In genomic region chr7:26007510-26007909, GRCh38 we compare ENCODE assay signal across 14 cellular contexts.
DNase-seq lines count a peak whose midpoint lies in the region; ATAC-seq and TF ChIP-seq lines count a peak whose summit lies in the region.
"Had no signal": no experiment of that assay in that cellular context is flagged by ENCODE, and none has a peak within 500 bp of the region (broad histone marks: within the 10 kb centered on the region; RNA-seq: fewer than 3 reads in every experiment).

No MANE protein-coding gene starts in this region.

- H3K9me3 Mint-ChIP-seq in progenitor cell of endocrine pancreas (ENCODE audit: low read depth) = peaks cover 4% of the 10 kb centered on the region
- H3K9me3 Mint-ChIP-seq: CD8-positive, alpha-beta memory T cell; IgD-negative memory B cell had no signal

- peaks cover 30% of the 10 kb centered on the region for H3K4me1 Mint-ChIP-seq in progenitor cell of endocrine pancreas (ENCODE audit: low read depth)

- intact Hi-C loops in heart right ventricle (cut with DNase I) (no loop called here), body of pancreas (cut with DNase I) (no loop called here)

- H3K4me3 ChIP-seq in cardiac muscle cell (no peak overlapping the region), heart right ventricle (no peak overlapping the region), body of pancreas (no peak overlapping the region)
- H3K4me3 ChIP-seq: BLaER1 had no signal

- TF ChIP-seq CTCF in cardiac muscle cell (IDR thresholded peaks at IDR 0.05; ENCODE audit: low read depth, low read length) = no peak
- TF ChIP-seq CTCF in heart right ventricle (IDR thresholded peaks at IDR 0.05) = no peak
- TF ChIP-seq CTCF in body of pancreas (IDR thresholded peaks at IDR 0.05) = peak in 1 of 7 experiments; percentile 6
- no peak for TF ChIP-seq CTCF in progenitor cell of endocrine pancreas (IDR thresholded peaks at IDR 0.05; ENCODE audit: unreplicated experiment)

- H3K27ac ChIP-seq in cardiac muscle cell (peak overlapping the region; percentile 31), heart right ventricle (no peak overlapping the region), body of pancreas (peak overlapping the region; percentile 90 to 92 (median 91))
- H3K27ac ChIP-seq: BLaER1 had no signal

- ATAC-seq in heart right ventricle (no peak), body of pancreas (peak; percentile 80), GM19467 (IDR thresholded peaks at IDR 0.05; ENCODE audit: unreplicated experiment) (no peak)

- H3K4me1 ChIP-seq in cardiac muscle cell (ENCODE audit: low read depth) (peaks cover 30% of the 10 kb centered on the region), heart right ventricle (no peaks in the 10 kb centered on the region), body of pancreas (peaks cover 63% of the 10 kb centered on the region)

- H3K27ac Mint-ChIP-seq in progenitor cell of endocrine pancreas = peak overlapping the region; percentile 29
- H3K27ac Mint-ChIP-seq: CD8-positive, alpha-beta memory T cell; H9; IgD-negative memory B cell had no signal

- peak; percentile 9 to 63 for DNase-seq in cardiac muscle cell (ENCODE audit: low read depth in 1 of 2, low spot score in 1 of 2)
- DNase-seq in heart right ventricle = no peak
- DNase-seq in body of pancreas = peak; percentile 67 to 91 (median 78)
- no peak for DNase-seq in progenitor cell of endocrine pancreas (ENCODE audit: low spot score, unreplicated experiment)
- no peak for DNase-seq in hepatic stellate cell (ENCODE audit: low spot score)
- DNase-seq in anterior cingulate cortex (lab: John Stamatoyannopoulos, UW) = no peak
- DNase-seq: 8988T; CD8-positive, alpha-beta memory T cell; COR-L47; GDM1; H9 had no signal

- H3K36me3 ChIP-seq in cardiac muscle cell (no peaks in the 10 kb centered on the region), heart right ventricle (no peaks in the 10 kb centered on the region), body of pancreas (replicated peaks in 1 of 2; ENCODE audit: insufficient read depth in 1 of 2, low read depth in 2 of 2) (no peaks in the 10 kb centered on the region)
- H3K36me3 ChIP-seq: BLaER1 had no signal

- H3K27me3 ChIP-seq in cardiac muscle cell (no peaks in the 10 kb centered on the region), heart right ventricle (peaks cover 0 to 30% (median 15%) of the 10 kb centered on the region in 7 donors), body of pancreas (no peaks in the 10 kb centered on the region)
- H3K27me3 ChIP-seq: BLaER1 had no signal

- no peak overlapping the region for H3K4me3 Mint-ChIP-seq in progenitor cell of endocrine pancreas (ENCODE audit: low read depth)
- H3K4me3 Mint-ChIP-seq: CD8-positive, alpha-beta memory T cell; H9; IgD-negative memory B cell had no signal

- H3K36me3 Mint-ChIP-seq in progenitor cell of endocrine pancreas (ENCODE audit: insufficient read depth) = peaks cover 1% of the 10 kb centered on the region
- H3K36me3 Mint-ChIP-seq: CD8-positive, alpha-beta memory T cell; IgD-negative memory B cell had no signal

- WGBS in heart right ventricle, 2 donors = 10 to 24% methylated on average over 2 of the region's 2 CpGs
- WGBS in body of pancreas, 2 donors = 50 to 65% methylated on average over 2 of the region's 2 CpGs

- no peaks in the 10 kb centered on the region for H3K27me3 Mint-ChIP-seq in progenitor cell of endocrine pancreas

- H3K9me3 ChIP-seq in cardiac muscle cell (ENCODE audit: low read depth) (no peaks in the 10 kb centered on the region), heart right ventricle (no peaks in the 10 kb centered on the region), body of pancreas (no peaks in the 10 kb centered on the region)
- H3K9me3 ChIP-seq: BLaER1 had no signal

- peak in 2 of 3 donors; percentile 50 to 74 for TF ChIP-seq POLR2A in body of pancreas (IDR thresholded peaks at IDR 0.05)

Comparison
In these comparisons a context has a peak if more than half of its experiments do, and no peak if none do; other contexts are left out.
1. DNase-seq: peak in cardiac muscle cell (2 of 2) and body of pancreas (4 of 4); none in heart right ventricle (0 of 2), progenitor cell of endocrine pancreas (single experiment), hepatic stellate cell (single experiment) and anterior cingulate cortex (0 of 58).
2. H3K27ac ChIP-seq: peak in cardiac muscle cell (single experiment) and body of pancreas (4 of 4); none in heart right ventricle (0 of 10).